15 cellular contexts compared by ENCODE assay signal in the genomic region with DNA sequence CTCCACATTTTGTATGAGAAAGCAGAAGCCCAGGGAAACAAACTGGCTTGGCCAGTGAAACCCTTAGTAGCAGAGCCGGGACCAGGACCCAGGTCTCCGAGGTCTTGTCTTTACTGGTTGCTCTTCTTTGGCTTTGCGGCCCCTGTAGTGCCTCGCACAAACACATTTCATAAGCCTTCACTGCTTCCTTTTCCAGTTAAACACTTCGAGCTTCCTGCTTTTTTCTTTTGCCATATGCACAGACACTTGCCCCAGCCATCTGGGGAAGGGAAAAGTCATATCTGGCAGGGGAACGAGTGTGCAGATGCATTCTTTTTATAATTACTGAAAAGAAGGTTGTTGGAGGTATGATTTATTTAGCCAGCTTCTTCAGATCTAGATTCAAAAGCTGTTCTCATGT. TPM values are rescaled to one million over a fixed set of nuclear protein-coding genes. Genes with fewer than 3 reads are reported as not detected.
A peak's percentile ranks its signal among the peaks of the same experiment; 100 is the strongest.
DNase-seq lines count a peak whose midpoint lies in the region; ATAC-seq, FAIRE-seq and TF ChIP-seq lines count a peak whose summit lies in the region.
"Had no signal": no experiment of that assay in that cellular context is flagged by ENCODE, and none has a peak within 500 bp of the region (broad histone marks: within the 10 kb centered on the region; RNA-seq: fewer than 3 reads in every experiment).

No MANE protein-coding gene starts in this region.

- no peak for TF ChIP-seq POLR2A in gastrocnemius medialis (IDR thresholded peaks at IDR 0.05)

- H3K4me1 ChIP-seq in gastrocnemius medialis (no peaks in the 10 kb centered on the region), pancreas (no peaks in the 10 kb centered on the region)

- H3K9me3 ChIP-seq in gastrocnemius medialis = no peaks in the 10 kb centered on the region
- H3K9me3 ChIP-seq in pancreas = no peaks in the 10 kb centered on the region

- no peak for TF ChIP-seq CTCF in dorsolateral prefrontal cortex (IDR thresholded peaks at IDR 0.05 in 54 of 56, conservative IDR thresholded peaks at IDR 0.05 in 2 of 56; ENCODE audit: low read depth in 1 of 56, partially characterized antibody in 56 of 56)
- TF ChIP-seq CTCF in gastrocnemius medialis (IDR thresholded peaks at IDR 0.05 in 4 of 5, conservative IDR thresholded peaks at IDR 0.05 in 1 of 5) = no peak
- no peak for TF ChIP-seq CTCF in pancreas (IDR thresholded peaks at IDR 0.05)

- DNase-seq in G401 (ENCODE audit: low spot score) = peak; percentile 73
- peak; percentile 11 to 71 for DNase-seq in NCI-H524 (lab: John Stamatoyannopoulos, UW)
- DNase-seq in dorsolateral prefrontal cortex = peak in 2 of 10 donors; percentile 32 to 36
- no peak for DNase-seq in NCI-H510A (lab: John Stamatoyannopoulos, UW)
- DNase-seq in gastrocnemius medialis = no peak
- DNase-seq in pancreas = no peak
- DNase-seq: Calu3; CD4-positive, alpha-beta T cell; DMS153; DMS79 treated with DMSO at 0.1 percent for 48 hours had no signal

- no peaks in the 10 kb centered on the region for H3K27me3 ChIP-seq in dorsolateral prefrontal cortex
- no peaks in the 10 kb centered on the region for H3K27me3 ChIP-seq in gastrocnemius medialis
- no peaks in the 10 kb centered on the region for H3K27me3 ChIP-seq in pancreas

- ATAC-seq in gastrocnemius medialis = no peak
- no peak for ATAC-seq in GM21737 (IDR thresholded peaks at IDR 0.05; ENCODE audit: unreplicated experiment)
- no peak for ATAC-seq in pancreas
- ATAC-seq: HCT116 had no signal

- in situ Hi-C loops in G401 (cut with HindIII; ENCODE audit: low sequenced_read_pairs) (no loop called here), gastrocnemius medialis (cut with MboI; ENCODE audit: low sequenced_read_pairs in 4 of 4) (no loop called here)

- intact Hi-C loops in dorsolateral prefrontal cortex (cut with DNase I) = no loop called here
- intact Hi-C loops in gastrocnemius medialis (cut with DNase I; ENCODE audit: low total_unique reads) = no loop called here
- intact Hi-C loops in pancreas (cut with DNase I) = no loop called here

- no peaks in the 10 kb centered on the region for H3K36me3 ChIP-seq in gastrocnemius medialis
- no peaks in the 10 kb centered on the region for H3K36me3 ChIP-seq in pancreas

- WGBS in pancreas, 2 donors = 71 to 75% methylated on average over 6 of the region's 6 CpGs

- H3K27ac ChIP-seq in dorsolateral prefrontal cortex (peak overlapping the region in 44 of 59 donors; percentile 0 to 82 (median 48)), gastrocnemius medialis (no peak overlapping the region), pancreas (no peak overlapping the region)
- H3K27ac ChIP-seq: HL-60 had no signal

- peak overlapping the region in 1 of 59 donors; percentile 4 for H3K4me3 ChIP-seq in dorsolateral prefrontal cortex
- no peak overlapping the region for H3K4me3 ChIP-seq in gastrocnemius medialis
- H3K4me3 ChIP-seq in pancreas = no peak overlapping the region

- FAIRE-seq in pancreas (lab: Jason Lieb, UNC) = no peak
- FAIRE-seq: A204.1, H54 had no signal

RNA-seq across cellular contexts. Expression of gene KLHL32, which starts 19.0 kb away (rescaled TPM):
- not detected in 2 replicates for total RNA-seq in G401 (2014; rRNA removed; shearing (Covaris generic))
- 100 to 1,000 TPM in 2 of 120 experiments, 10 to 100 TPM in 118; 17.2 to 117 (median 47.9) TPM for total RNA-seq in dorsolateral prefrontal cortex
- 1 to 10 TPM in 2 of 4 donors, not detected in 2; 1.8 to 2.2 TPM for total RNA-seq in gastrocnemius medialis
- total RNA-seq in pancreas = 1 to 10 TPM in 1 of 6 donors, under 1 TPM in 5; 0.37 to 1.3 (median 0.43) TPM
- polyA plus RNA-seq in pancreas = 1 to 10 TPM in 1 of 2 donors, under 1 TPM in 1; 0.49 to 1.2 TPM

RNA-seq across cellular contexts. Expression of gene NDUFAF4, which starts 45.8 kb away (rescaled TPM):
- 16.3 and 50.2 TPM in 2 replicates for total RNA-seq in G401 (2014; rRNA removed; shearing (Covaris generic))
- total RNA-seq in dorsolateral prefrontal cortex = 10 to 100 TPM; 23.6 to 75.9 (median 49.9) TPM
- total RNA-seq in gastrocnemius medialis = 10 to 100 TPM; 31.3 to 63.9 (median 45.8) TPM
- total RNA-seq in pancreas = 10 to 100 TPM in 5 of 6 donors, 1 to 10 TPM in 1; 8.2 to 15.2 (median 12.0) TPM
- polyA plus RNA-seq in pancreas = 10 to 100 TPM; 11.1 to 17.0 TPM

Comparison
In these comparisons a context has a peak if more than half of its experiments do, and no peak if none do; other contexts are left out.
1. DNase-seq: peak in G401 (single experiment) and NCI-H524 (2 of 2); none in NCI-H510A (single experiment), gastrocnemius medialis (0 of 2) and pancreas (0 of 6).
2. H3K27ac ChIP-seq: peak in dorsolateral prefrontal cortex (44 of 59); none in gastrocnemius medialis (0 of 4) and pancreas (0 of 4).
3. RNA of gene KLHL32, which starts 19.0 kb away (total RNA-seq): 17.2 to 117 TPM in dorsolateral prefrontal cortex; 1.8 to 2.2 TPM in gastrocnemius medialis, 0.37 to 1.3 TPM in pancreas and not detected in G401; every median in the first group is over 4 times any median in the second.